Comparison of ENCODE assay signal across 20 cellular contexts in genomic region chr4:77012726-77013125, GRCh38.
DNase-seq lines count a peak whose midpoint lies in the region; ATAC-seq and TF ChIP-seq lines count a peak whose summit lies in the region.
"Had no signal": no experiment of that assay in that cellular context is flagged by ENCODE, and none has a peak within 500 bp of the region (broad histone marks: within the 10 kb centered on the region; RNA-seq: fewer than 3 reads in every experiment).

No MANE protein-coding gene starts in this region.

- peaks cover 9 to 17% of the 10 kb centered on the region in 2 donors for H3K4me1 Mint-ChIP-seq in stimulated activated naive B cell treated with anti-CD40 and anti-IgM and Interleukin-4, amounts not matched to agents 10 μg/mL and 1 μg/mL and 100 μg/mL, for 72 hours

- intact Hi-C loops in colonic mucosa (cut with DNase I), result no loop called here
- intact Hi-C loops in ovary (cut with DNase I), result no loop called here

- no peaks in the 10 kb centered on the region for H3K9me3 ChIP-seq in GM23248 (ENCODE audit: low read depth)
- no peaks in the 10 kb centered on the region for H3K9me3 ChIP-seq in colonic mucosa
- H3K9me3 ChIP-seq in right atrium auricular region, result no peaks in the 10 kb centered on the region
- no peaks in the 10 kb centered on the region for H3K9me3 ChIP-seq in ovary

- no peak overlapping the region for H3K4me3 Mint-ChIP-seq in stimulated activated naive B cell treated with anti-CD40 and anti-IgM and Interleukin-4, amounts not matched to agents 10 μg/mL and 1 μg/mL and 100 μg/mL, for 72 hours
- H3K4me3 Mint-ChIP-seq: activated CD8-positive, alpha-beta T cell treated with anti-CD3 and anti-CD28 coated beads for 36 hours; T-helper 1 cell treated with Interleukin-12 subunit alpha and Interleukin-12 subunit beta and Interleukin-4 antibody, amounts not matched to agents 30 μg/mL and 1 μg/mL, for 36 hours had no signal

- no peaks in the 10 kb centered on the region for H4K20me1 ChIP-seq in GM23248 (ENCODE audit: insufficient read depth)

- no peaks in the 10 kb centered on the region for H3K27me3 Mint-ChIP-seq in stimulated activated naive B cell treated with anti-CD40 and anti-IgM and Interleukin-4, amounts not matched to agents 10 μg/mL and 1 μg/mL and 100 μg/mL, for 72 hours
- H3K27me3 Mint-ChIP-seq: activated CD8-positive, alpha-beta T cell treated with anti-CD3 and anti-CD28 coated beads for 36 hours had no signal

- H2AFZ ChIP-seq in GM23248, result no peak overlapping the region

- no peaks in the 10 kb centered on the region for H3K9me3 Mint-ChIP-seq in stimulated activated naive B cell treated with anti-CD40 and anti-IgM and Interleukin-4, amounts not matched to agents 10 μg/mL and 1 μg/mL and 100 μg/mL, for 72 hours
- H3K9me3 Mint-ChIP-seq: activated CD8-positive, alpha-beta T cell treated with anti-CD3 and anti-CD28 coated beads for 36 hours; T-helper 1 cell treated with Interleukin-12 subunit alpha and Interleukin-12 subunit beta and Interleukin-4 antibody, amounts not matched to agents 30 μg/mL and 1 μg/mL, for 36 hours had no signal

- 49 to 52% methylated on average over 5 of the region's 5 CpGs for WGBS in GM23248 (ENCODE audit: low coverage in 1 of 2, low lambda C conversion rate in 2 of 2, missing lambda C conversion rate in 2 of 2), 2 experiments
- 6 to 36% (median 6%) methylated on average over 5 of the region's 5 CpGs for WGBS in ovary, 3 donors

- H3K4me3 ChIP-seq in GM23248, result no peak overlapping the region
- H3K4me3 ChIP-seq in colonic mucosa, result no peak overlapping the region
- no peak overlapping the region for H3K4me3 ChIP-seq in right atrium auricular region
- H3K4me3 ChIP-seq in ovary, result no peak overlapping the region

- no peak overlapping the region for H3K9ac ChIP-seq in GM23248
- H3K9ac ChIP-seq in colonic mucosa (ENCODE audit: low read depth in 2 of 2, low read length in 2 of 2), result no peak overlapping the region

- no peak for TF ChIP-seq POLR2A in ovary (IDR thresholded peaks at IDR 0.05)

- in situ Hi-C loops in GM23248 (cut with MboI), result no loop called here

- no peaks in the 10 kb centered on the region for H3K9me2 ChIP-seq in GM23248 (ENCODE audit: insufficient read depth)

- ATAC-seq in stimulated activated naive B cell treated with anti-CD40 and anti-IgM and Interleukin-4, amounts not matched to agents 10 μg/mL and 1 μg/mL and 100 μg/mL, for 72 hours (replicated peaks), result no peak
- no peak for ATAC-seq in HG03159 (IDR thresholded peaks at IDR 0.05; ENCODE audit: unreplicated experiment)
- ATAC-seq: activated CD8-positive, alpha-beta T cell treated with anti-CD3 and anti-CD28 coated beads for 36 hours had no signal

- no peak overlapping the region for H3K27ac Mint-ChIP-seq in stimulated activated naive B cell treated with anti-CD40 and anti-IgM and Interleukin-4, amounts not matched to agents 10 μg/mL and 1 μg/mL and 100 μg/mL, for 72 hours
- H3K27ac Mint-ChIP-seq: activated CD8-positive, alpha-beta T cell treated with anti-CD3 and anti-CD28 coated beads for 36 hours; T-helper 1 cell treated with Interleukin-12 subunit alpha and Interleukin-12 subunit beta and Interleukin-4 antibody, amounts not matched to agents 30 μg/mL and 1 μg/mL, for 36 hours had no signal

- H3K27ac ChIP-seq in GM23248 (peak overlapping the region; percentile 89; the same call in 1 of the 2 replicates), colonic mucosa (peak overlapping the region; percentile 5), right atrium auricular region (peak overlapping the region; percentile 29 to 35), ovary (no peak overlapping the region)
- H3K27ac ChIP-seq: WERI-Rb-1 had no signal

- H3F3A ChIP-seq in GM23248 (ENCODE audit: insufficient read depth), result peaks cover 93% of the 10 kb centered on the region

- peaks cover 66% of the 10 kb centered on the region for H3K4me1 ChIP-seq in GM23248 (ENCODE audit: insufficient read depth)
- H3K4me1 ChIP-seq in colonic mucosa, result no peaks in the 10 kb centered on the region
- peaks cover 0 to 34% of the 10 kb centered on the region in 2 donors for H3K4me1 ChIP-seq in right atrium auricular region
- H3K4me1 ChIP-seq in ovary (ENCODE audit: insufficient read depth), result peaks cover 8% of the 10 kb centered on the region

- no peak overlapping the region for H3K4me2 ChIP-seq in GM23248 (ENCODE audit: unreplicated experiment)

- no peak for TF ChIP-seq CTCF in colonic mucosa (IDR thresholded peaks at IDR 0.05)
- no peak for TF ChIP-seq CTCF in right atrium auricular region (IDR thresholded peaks at IDR 0.05)
- no peak for TF ChIP-seq CTCF in ovary (IDR thresholded peaks at IDR 0.05)

- peaks cover 82% of the 10 kb centered on the region for H3K79me2 ChIP-seq in GM23248 (ENCODE audit: insufficient read depth)

- peaks cover 72% of the 10 kb centered on the region for H3K36me3 ChIP-seq in GM23248 (ENCODE audit: low read depth)
- no peaks in the 10 kb centered on the region for H3K36me3 ChIP-seq in colonic mucosa
- peaks cover 6% of the 10 kb centered on the region for H3K36me3 ChIP-seq in right atrium auricular region
- no peaks in the 10 kb centered on the region for H3K36me3 ChIP-seq in ovary

- TF ChIP-seq EP300 in ovary (IDR thresholded peaks at IDR 0.05), result no peak

- H3K27me3 ChIP-seq in GM23248 (replicated peaks; ENCODE audit: insufficient read depth) (no peaks in the 10 kb centered on the region), colonic mucosa (no peaks in the 10 kb centered on the region), right atrium auricular region (no peaks in the 10 kb centered on the region), ovary (no peaks in the 10 kb centered on the region)

- peaks cover 42 to 60% of the 10 kb centered on the region in 2 donors for H3K36me3 Mint-ChIP-seq in stimulated activated naive B cell treated with anti-CD40 and anti-IgM and Interleukin-4, amounts not matched to agents 10 μg/mL and 1 μg/mL and 100 μg/mL, for 72 hours

- no peak for DNase-seq in GM23248
- no peak for DNase-seq in colonic mucosa
- DNase-seq in right atrium auricular region (ENCODE audit: low spot score), result no peak
- peak; percentile 43 to 76 (median 60) for DNase-seq in ovary
- DNase-seq in NCI-H128 (lab: John Stamatoyannopoulos, UW; ENCODE audit: unreplicated experiment), result no peak
- DNase-seq in stimulated activated naive B cell treated with anti-CD40 and anti-IgM and Interleukin-4, amounts not matched to agents 10 μg/mL and 1 μg/mL and 100 μg/mL, for 72 hours, result no peak
- no peak for DNase-seq in NCI-H146 treated with DMSO at 0.1 percent for 48 hours (lab: John Stamatoyannopoulos, UW; ENCODE audit: unreplicated experiment)
- DNase-seq: activated CD8-positive, alpha-beta T cell treated with anti-CD3 and anti-CD28 coated beads for 36 hours; activated naive CD4-positive, alpha-beta T cell treated with Interleukin-2 at 50 U/mL for 16 hours; activated T-cell treated with anti-CD3 and anti-CD28 coated beads, Interleukin-2, amount 50 U/mL, for 1 hour; C1 segment of cervical spinal cord; foreskin fibroblast; GOT3; kidney glomerular epithelial cell; NCI-H1105 treated with DMSO at 0.1 percent for 48 hours; NCI-H69; SIG-M5; WERI-Rb-1 had no signal

Comparison
In these comparisons a context has a peak if more than half of its experiments do, and no peak if none do; other contexts are left out.
1. DNase-seq: peak in ovary (5 of 5); none in GM23248 (single experiment), colonic mucosa (single experiment), right atrium auricular region (single experiment), NCI-H128 (single experiment), stimulated activated naive B cell treated with anti-CD40 and anti-IgM and Interleukin-4, amounts not matched to agents 10 μg/mL and 1 μg/mL and 100 μg/mL, for 72 hours (single experiment) and NCI-H146 treated with DMSO at 0.1 percent for 48 hours (single experiment).
2. H3K27ac ChIP-seq: peak in GM23248 (single experiment), colonic mucosa (single experiment) and right atrium auricular region (2 of 2); none in ovary (0 of 2).